1 cellular context compared by ENCODE assay signal in the genomic region with DNA sequence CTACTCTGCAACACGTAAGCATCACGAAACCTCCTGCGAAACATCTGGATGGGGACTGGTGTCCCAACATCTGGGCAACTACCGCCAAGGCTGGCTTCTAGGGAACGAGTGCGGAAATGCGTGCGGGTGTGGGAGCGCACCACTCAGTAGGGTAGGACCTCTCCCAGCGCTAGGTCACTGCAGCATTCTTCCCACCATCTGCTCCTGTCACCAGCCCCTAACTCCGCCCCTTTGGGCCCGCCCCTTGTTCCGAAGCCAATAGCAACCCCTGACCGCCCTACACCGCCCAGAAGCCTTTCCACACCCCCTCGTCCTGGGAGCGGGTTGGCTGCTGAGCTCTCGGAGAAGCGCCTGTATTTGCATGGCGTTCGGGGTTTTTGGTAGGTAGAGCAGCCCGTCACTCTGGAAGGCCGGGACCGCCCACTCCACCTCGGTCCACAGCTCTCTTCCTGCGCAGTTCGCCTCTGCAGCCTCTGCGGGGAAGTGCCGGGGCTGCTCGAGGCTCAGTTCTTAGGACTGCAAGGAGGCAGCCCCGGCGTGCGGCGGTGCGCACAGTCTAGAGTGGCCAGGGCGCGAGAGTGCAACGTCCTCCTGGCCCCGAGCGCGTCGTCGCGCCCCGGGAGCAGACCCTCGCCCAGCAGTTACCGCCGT.
TF ChIP-seq lines count a peak whose summit lies in the region.

TSS of gene HS3ST3B1 (plus strand) at position 454 of the 651 bp plus-strand sequence. CDS start 438 bp downstream, outside the sequence.

TF ChIP-seq in HepG2, 621 proteins besides CTCF, POLR2A, EP300 and RAD21 (continued from another document and continues in another):
- no peak for TF ChIP-seq SYNCRIP (IDR thresholded peaks at IDR 0.05; ENCODE audit: insufficient read depth, low read depth, low read length)
- TF ChIP-seq KMT2B (CRISPR knock-in tag; IDR thresholded peaks at IDR 0.05): peak; percentile 62; the same call in 1 of the 2 replicates
- TF ChIP-seq ZBED4 (CRISPR knock-in tag; IDR thresholded peaks at IDR 0.05; ENCODE audit: borderline replicate concordance): no peak
- no peak for TF ChIP-seq ZBTB40 (IDR thresholded peaks at IDR 0.05)
- TF ChIP-seq ZBTB40 (CRISPR knock-in tag; IDR thresholded peaks at IDR 0.05): no peak; the same call in 1 of the 2 replicates
- TF ChIP-seq KAT7 (CRISPR knock-in tag; IDR thresholded peaks at IDR 0.05; ENCODE audit: borderline replicate concordance): peak; percentile 96
- TF ChIP-seq NR2F1 (CRISPR knock-in tag; IDR thresholded peaks at IDR 0.05): no peak
- TF ChIP-seq ZNF274 (CRISPR knock-in tag; IDR thresholded peaks at IDR 0.05): no peak
- no peak for TF ChIP-seq ZNF780A (CRISPR knock-in tag; IDR thresholded peaks at IDR 0.05)
- no peak for TF ChIP-seq PRMT3 (CRISPR knock-in tag; IDR thresholded peaks at IDR 0.05; ENCODE audit: borderline replicate concordance, low read depth)
- TF ChIP-seq KLF11 (CRISPR knock-in tag; IDR thresholded peaks at IDR 0.05): peak; percentile 87; the same call in 1 of the 2 replicates
- TF ChIP-seq, protein P1, sequence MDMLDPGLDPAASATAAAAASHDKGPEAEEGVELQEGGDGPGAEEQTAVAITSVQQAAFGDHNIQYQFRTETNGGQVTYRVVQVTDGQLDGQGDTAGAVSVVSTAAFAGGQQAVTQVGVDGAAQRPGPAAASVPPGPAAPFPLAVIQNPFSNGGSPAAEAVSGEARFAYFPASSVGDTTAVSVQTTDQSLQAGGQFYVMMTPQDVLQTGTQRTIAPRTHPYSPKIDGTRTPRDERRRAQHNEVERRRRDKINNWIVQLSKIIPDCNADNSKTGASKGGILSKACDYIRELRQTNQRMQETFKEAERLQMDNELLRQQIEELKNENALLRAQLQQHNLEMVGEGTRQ (IDR thresholded peaks at IDR 0.05; ENCODE audit: low read depth, low read length): no peak
- TF ChIP-seq, protein P1 (CRISPR knock-in tag; IDR thresholded peaks at IDR 0.05; ENCODE audit: borderline replicate concordance): 0 out of 2 replicates have a peak, but pooled peaks have one; percentile 16
- TF ChIP-seq SKI (IDR thresholded peaks at IDR 0.05; ENCODE audit: partially characterized antibody): peak; percentile 28
- no peak for TF ChIP-seq CENPX (CRISPR knock-in tag; IDR thresholded peaks at IDR 0.05)
- no peak for TF ChIP-seq FOSL2 (CRISPR knock-in tag; IDR thresholded peaks at IDR 0.05)
- TF ChIP-seq, protein P2, sequence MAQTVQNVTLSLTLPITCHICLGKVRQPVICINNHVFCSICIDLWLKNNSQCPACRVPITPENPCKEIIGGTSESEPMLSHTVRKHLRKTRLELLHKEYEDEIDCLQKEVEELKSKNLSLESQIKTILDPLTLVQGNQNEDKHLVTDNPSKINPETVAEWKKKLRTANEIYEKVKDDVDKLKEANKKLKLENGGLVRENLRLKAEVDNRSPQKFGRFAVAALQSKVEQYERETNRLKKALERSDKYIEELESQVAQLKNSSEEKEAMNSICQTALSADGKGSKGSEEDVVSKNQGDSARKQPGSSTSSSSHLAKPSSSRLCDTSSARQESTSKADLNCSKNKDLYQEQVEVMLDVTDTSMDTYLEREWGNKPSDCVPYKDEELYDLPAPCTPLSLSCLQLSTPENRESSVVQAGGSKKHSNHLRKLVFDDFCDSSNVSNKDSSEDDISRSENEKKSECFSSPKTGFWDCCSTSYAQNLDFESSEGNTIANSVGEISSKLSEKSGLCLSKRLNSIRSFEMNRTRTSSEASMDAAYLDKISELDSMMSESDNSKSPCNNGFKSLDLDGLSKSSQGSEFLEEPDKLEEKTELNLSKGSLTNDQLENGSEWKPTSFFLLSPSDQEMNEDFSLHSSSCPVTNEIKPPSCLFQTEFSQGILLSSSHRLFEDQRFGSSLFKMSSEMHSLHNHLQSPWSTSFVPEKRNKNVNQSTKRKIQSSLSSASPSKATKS (CRISPR knock-in tag; IDR thresholded peaks at IDR 0.05): no peak; the same call in 1 of the 2 replicates
- peak; percentile 57; the same call in 1 of the 2 replicates for TF ChIP-seq ZNF225 (CRISPR knock-in tag; IDR thresholded peaks at IDR 0.05)
- no peak for TF ChIP-seq SCMH1 (CRISPR knock-in tag; IDR thresholded peaks at IDR 0.05; ENCODE audit: borderline replicate concordance)
- TF ChIP-seq ZNF546 (CRISPR knock-in tag; conservative IDR thresholded peaks at IDR 0.05): peak; percentile 83; the same call in 1 of the 2 replicates
- peak; percentile 65 for TF ChIP-seq DMAP1 (CRISPR knock-in tag; IDR thresholded peaks at IDR 0.05)
- TF ChIP-seq NFYC (CRISPR knock-in tag; IDR thresholded peaks at IDR 0.05): peak; percentile 93
- TF ChIP-seq KDM5A (IDR thresholded peaks at IDR 0.05; ENCODE audit: borderline replicate concordance, low read length): no peak
- TF ChIP-seq MAFK (conservative IDR thresholded peaks at IDR 0.05 in 1 of 2, IDR thresholded peaks at IDR 0.05 in 1 of 2; ENCODE audit: low read length in 2 of 2): no peak
- peak; percentile 69 for TF ChIP-seq MAX (IDR thresholded peaks at IDR 0.05)
- peak; percentile 61; the same call in 1 of the 2 replicates for TF ChIP-seq ETV6 (CRISPR knock-in tag; conservative IDR thresholded peaks at IDR 0.05)
- TF ChIP-seq TMF1 (CRISPR knock-in tag; IDR thresholded peaks at IDR 0.05; ENCODE audit: low read depth): no peak; the same call in 1 of the 2 replicates
- no peak for TF ChIP-seq CENPT (CRISPR knock-in tag; IDR thresholded peaks at IDR 0.05; ENCODE audit: low read depth)
- no peak; the same call in 1 of the 2 replicates for TF ChIP-seq MAF1 (CRISPR knock-in tag; IDR thresholded peaks at IDR 0.05; ENCODE audit: borderline replicate concordance)
- peak; percentile 36; the same call in 1 of the 2 replicates for TF ChIP-seq ZXDC (CRISPR knock-in tag; IDR thresholded peaks at IDR 0.05)
